In the genomic region with DNA sequence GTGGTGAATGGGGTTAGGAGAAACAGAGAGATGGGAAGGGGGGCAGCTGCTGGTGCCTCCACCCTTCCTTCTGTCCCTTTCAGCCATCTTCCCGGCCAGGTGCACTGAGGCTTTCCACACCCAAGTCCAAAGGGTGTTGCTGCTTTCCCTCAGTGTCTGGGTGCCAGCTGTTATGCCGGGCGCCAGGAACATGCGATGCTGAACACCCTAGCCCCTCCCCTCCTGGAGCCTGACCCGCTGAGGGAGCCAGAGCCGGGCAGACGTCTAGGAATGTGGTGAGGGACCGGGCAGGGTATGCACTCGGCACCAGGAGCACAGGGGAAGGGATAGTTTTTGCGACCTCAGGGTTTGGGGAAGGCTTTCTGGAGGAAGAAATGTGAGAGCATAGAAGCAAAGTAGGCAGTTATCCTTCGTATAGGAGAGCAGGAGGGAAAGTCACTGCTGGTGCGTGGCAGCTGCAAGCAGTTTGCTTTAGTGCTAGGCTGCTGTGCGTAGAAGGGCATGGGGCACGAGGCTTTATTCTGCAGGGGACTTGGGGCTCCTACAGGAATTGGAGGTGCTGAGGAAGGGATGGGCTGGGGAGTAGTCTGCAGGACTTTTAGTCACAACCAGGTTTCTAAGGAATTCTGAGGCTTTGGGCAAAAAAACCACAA, we compare ENCODE assay signal across 12 cellular contexts.
DNase-seq lines count a peak whose midpoint lies in the region; ATAC-seq and TF ChIP-seq lines count a peak whose summit lies in the region.
"Had no signal": no experiment of that assay in that cellular context is flagged by ENCODE, and none has a peak within 500 bp of the region (broad histone marks: within the 10 kb centered on the region; RNA-seq: fewer than 3 reads in every experiment).

No MANE protein-coding gene starts in this region.

- peaks cover 8% of the 10 kb centered on the region for H3K27me3 Mint-ChIP-seq in stimulated activated naive CD8-positive, alpha-beta T cell treated with anti-CD3 and anti-CD28 coated beads, Interleukin-15, amount 100 ng/mL, for 72 hours

- H4K20me1 ChIP-seq in OCI-LY7 (ENCODE audit: insufficient read depth, low read length) = no peaks in the 10 kb centered on the region

- no peak overlapping the region for H2AFZ ChIP-seq in OCI-LY7 (ENCODE audit: low read length)

- no TSS peak for BruUV-seq in OCI-LY7 (replicated peaks; lab: Mats Ljungman, UMichigan)

- ATAC-seq in stimulated activated naive CD8-positive, alpha-beta T cell treated with anti-CD3 and anti-CD28 coated beads, Interleukin-15, amount 100 ng/mL, for 72 hours = no peak
- ATAC-seq in stimulated activated naive CD8-positive, alpha-beta T cell treated with anti-CD3 and anti-CD28 coated beads, Interleukin-15, Interleukin-2, amounts not matched to agents 100 U/mL and 50 U/mL, for 24 hours = no peak
- ATAC-seq in GM19324 (IDR thresholded peaks at IDR 0.05; ENCODE audit: low FRiP score, unreplicated experiment) = no peak

- H3K9me3 Mint-ChIP-seq in stimulated activated naive CD8-positive, alpha-beta T cell treated with anti-CD3 and anti-CD28 coated beads, Interleukin-15, amount 100 ng/mL, for 72 hours = no peaks in the 10 kb centered on the region

- H3K4me1 Mint-ChIP-seq in stimulated activated naive CD8-positive, alpha-beta T cell treated with anti-CD3 and anti-CD28 coated beads, Interleukin-15, amount 100 ng/mL, for 72 hours = no peaks in the 10 kb centered on the region

- H3K27ac ChIP-seq in OCI-LY7 (ENCODE audit: low read depth, low read length, poor library complexity, severe bottlenecking) (no peak overlapping the region), right atrium auricular region (peak overlapping the region; percentile 39 to 51)
- H3K27ac ChIP-seq in effector memory CD4-positive, alpha-beta T cell (ENCODE audit: insufficient read depth, low read length, poor library complexity, severe bottlenecking) = no peak overlapping the region

- no peaks in the 10 kb centered on the region for H3K9me3 ChIP-seq in OCI-LY7 (ENCODE audit: low read length)
- H3K9me3 ChIP-seq in right atrium auricular region = no peaks in the 10 kb centered on the region
- H3K9me3 ChIP-seq in effector memory CD4-positive, alpha-beta T cell (ENCODE audit: control insufficient read depth, low read length) = no peaks in the 10 kb centered on the region

- H3K36me3 ChIP-seq in OCI-LY7 (ENCODE audit: insufficient read depth, low read length) (no peaks in the 10 kb centered on the region), right atrium auricular region (no peaks in the 10 kb centered on the region)
- H3K36me3 ChIP-seq in effector memory CD4-positive, alpha-beta T cell (ENCODE audit: control insufficient read depth, insufficient read depth, low read length) = no peaks in the 10 kb centered on the region

- intact Hi-C loops in OCI-LY7 (cut with micrococcal nuclease; ENCODE audit: unreplicated experiment) = no loop called here

- peak overlapping the region; percentile 42; the same call in 1 of the 2 replicates for H3K4me2 ChIP-seq in OCI-LY7 (ENCODE audit: low read length)

- POLR2A ChIA-PET in OCI-LY7 (lab: Charles Lee) = no interaction called here

- peak overlapping the region; percentile 5 to 93 for H3K27ac Mint-ChIP-seq in stimulated activated naive CD8-positive, alpha-beta T cell treated with anti-CD3 and anti-CD28 coated beads, Interleukin-15, amount 100 ng/mL, for 72 hours

- no peaks in the 10 kb centered on the region for H3K79me2 ChIP-seq in OCI-LY7 (ENCODE audit: insufficient read depth, low read depth, low read length)

- H3K4me3 ChIP-seq in OCI-LY7 (ENCODE audit: low read depth, low read length, poor library complexity, severe bottlenecking) = no peak overlapping the region
- H3K4me3 ChIP-seq in right atrium auricular region = peak overlapping the region; percentile 15 to 28
- H3K4me3 ChIP-seq in effector memory CD4-positive, alpha-beta T cell (ENCODE audit: insufficient read depth, low read depth, low read length, poor library complexity, severe bottlenecking) = no peak overlapping the region
- H3K4me3 ChIP-seq: lung had no signal

- TF ChIP-seq CTCF in OCI-LY7 (conservative IDR thresholded peaks at IDR 0.05; ENCODE audit: low read length) (no peak), right atrium auricular region (IDR thresholded peaks at IDR 0.05) (no peak)

- no peak for DNase-seq in stimulated activated naive CD8-positive, alpha-beta T cell treated with anti-CD3 and anti-CD28 coated beads, Interleukin-15, amount 100 ng/mL, for 72 hours
- no peak for DNase-seq in stimulated activated naive CD8-positive, alpha-beta T cell treated with anti-CD3 and anti-CD28 coated beads, Interleukin-15, Interleukin-2, amounts not matched to agents 100 U/mL and 50 U/mL, for 24 hours
- DNase-seq in OCI-LY7 (ENCODE audit: low spot score) = no peak
- peak; percentile 68 for DNase-seq in right atrium auricular region (ENCODE audit: low spot score)
- no peak for DNase-seq in HuH-7 (ENCODE audit: low spot score)
- no peak for DNase-seq in effector memory CD4-positive, alpha-beta T cell
- no peak for DNase-seq in dermis blood vessel endothelial cell
- DNase-seq: activated CD4-positive, alpha-beta T cell treated with anti-CD3 and anti-CD28 coated beads for 48 hours; activated naive CD4-positive, alpha-beta T cell treated with Interleukin-2 at 50 U/mL for 16 hours; NCI-H2081 had no signal

- no peaks in the 10 kb centered on the region for H3K9me2 ChIP-seq in OCI-LY7 (ENCODE audit: insufficient read depth, low read length)

- peak overlapping the region in 1 of 2 donors; percentile 69 for H3K4me3 Mint-ChIP-seq in stimulated activated naive CD8-positive, alpha-beta T cell treated with anti-CD3 and anti-CD28 coated beads, Interleukin-15, amount 100 ng/mL, for 72 hours

- CTCF ChIA-PET in OCI-LY7 (lab: Charles Lee; ENCODE audit: unreplicated experiment) = no interaction called here

- H3K27me3 ChIP-seq in right atrium auricular region = no peaks in the 10 kb centered on the region
- no peaks in the 10 kb centered on the region for H3K27me3 ChIP-seq in effector memory CD4-positive, alpha-beta T cell (replicated peaks; ENCODE audit: control insufficient read depth, insufficient read depth, low read length, poor library complexity, severe bottlenecking)

- H3K4me1 ChIP-seq in OCI-LY7 (ENCODE audit: insufficient read depth, low read length, poor library complexity, severe bottlenecking) (no peaks in the 10 kb centered on the region), right atrium auricular region (no peaks in the 10 kb centered on the region)
- H3K4me1 ChIP-seq in effector memory CD4-positive, alpha-beta T cell (ENCODE audit: control insufficient read depth, insufficient read depth, low read length, poor library complexity, severe bottlenecking) = no peaks in the 10 kb centered on the region

Comparison
In these comparisons a context has a peak if more than half of its experiments do, and no peak if none do; other contexts are left out.
1. H3K27ac ChIP-seq: peak in right atrium auricular region (2 of 2); none in OCI-LY7 (single experiment) and effector memory CD4-positive, alpha-beta T cell (single experiment).
2. H3K4me3 ChIP-seq: peak in right atrium auricular region (2 of 2); none in OCI-LY7 (single experiment) and effector memory CD4-positive, alpha-beta T cell (single experiment).